ENCODE assay signal across 1 cellular context in genomic region chrX:134619838-134620237, GRCh38.
TF ChIP-seq lines count a peak whose summit lies in the region.

No MANE protein-coding gene starts in this region.

TF ChIP-seq in HCT116, 20 proteins besides CTCF, POLR2A, EP300 and RAD21 (continued from another document):
- no peak for TF ChIP-seq FOSL1 (IDR thresholded peaks at IDR 0.05; ENCODE audit: low read depth)
